ENCODE assay signal across 3 cellular contexts in the genomic region with DNA sequence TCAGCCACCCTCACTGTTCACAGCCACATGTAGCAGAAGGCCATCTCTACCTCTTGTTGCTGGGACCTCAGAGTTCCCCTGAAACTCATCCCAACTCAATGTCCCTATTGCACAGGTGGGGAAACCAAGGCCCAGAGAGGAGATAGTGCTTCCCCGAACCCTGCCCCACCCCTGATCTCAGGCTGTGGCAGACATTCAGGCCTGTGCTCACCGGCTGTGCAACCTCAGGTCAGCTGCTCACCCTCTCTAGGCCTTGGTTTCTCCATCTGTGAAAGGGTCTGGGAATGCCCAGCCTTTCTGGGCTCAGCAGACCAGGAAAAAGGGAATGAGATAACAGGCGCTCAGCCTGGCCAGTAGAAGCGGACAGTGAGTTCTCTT.
A peak's percentile ranks its signal among the peaks of the same experiment; 100 is the strongest.
TF ChIP-seq lines count a peak whose summit lies in the region.

No MANE protein-coding gene starts in this region.

TF ChIP-seq in HCT116, 20 proteins besides CTCF, POLR2A, EP300 and RAD21:
- TF ChIP-seq MAX (IDR thresholded peaks at IDR 0.05) (no peak), CEBPB (IDR thresholded peaks at IDR 0.05; ENCODE audit: low read depth) (no peak), YY1 (IDR thresholded peaks at IDR 0.05; ENCODE audit: extremely low read depth, insufficient replicate concordance, low read depth, low read length) (no peak), CBX3 (IDR thresholded peaks at IDR 0.05; ENCODE audit: low read depth) (no peak), EZH2 (IDR thresholded peaks at IDR 0.05) (no peak), REST (IDR thresholded peaks at IDR 0.05; ENCODE audit: low read depth) (no peak), TCF7L2 (IDR thresholded peaks at IDR 0.05; ENCODE audit: borderline replicate concordance, extremely low read depth, insufficient read depth, insufficient read length) (no peak), FOSL1 (IDR thresholded peaks at IDR 0.05; ENCODE audit: low read depth) (no peak)
- TF ChIP-seq, protein P1, sequence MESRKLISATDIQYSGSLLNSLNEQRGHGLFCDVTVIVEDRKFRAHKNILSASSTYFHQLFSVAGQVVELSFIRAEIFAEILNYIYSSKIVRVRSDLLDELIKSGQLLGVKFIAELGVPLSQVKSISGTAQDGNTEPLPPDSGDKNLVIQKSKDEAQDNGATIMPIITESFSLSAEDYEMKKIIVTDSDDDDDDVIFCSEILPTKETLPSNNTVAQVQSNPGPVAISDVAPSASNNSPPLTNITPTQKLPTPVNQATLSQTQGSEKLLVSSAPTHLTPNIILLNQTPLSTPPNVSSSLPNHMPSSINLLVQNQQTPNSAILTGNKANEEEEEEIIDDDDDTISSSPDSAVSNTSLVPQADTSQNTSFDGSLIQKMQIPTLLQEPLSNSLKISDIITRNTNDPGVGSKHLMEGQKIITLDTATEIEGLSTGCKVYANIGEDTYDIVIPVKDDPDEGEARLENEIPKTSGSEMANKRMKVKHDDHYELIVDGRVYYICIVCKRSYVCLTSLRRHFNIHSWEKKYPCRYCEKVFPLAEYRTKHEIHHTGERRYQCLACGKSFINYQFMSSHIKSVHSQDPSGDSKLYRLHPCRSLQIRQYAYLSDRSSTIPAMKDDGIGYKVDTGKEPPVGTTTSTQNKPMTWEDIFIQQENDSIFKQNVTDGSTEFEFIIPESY (IDR thresholded peaks at IDR 0.05; ENCODE audit: extremely low read depth, insufficient replicate concordance, low read length) = no peak
- TF ChIP-seq, protein P2, sequence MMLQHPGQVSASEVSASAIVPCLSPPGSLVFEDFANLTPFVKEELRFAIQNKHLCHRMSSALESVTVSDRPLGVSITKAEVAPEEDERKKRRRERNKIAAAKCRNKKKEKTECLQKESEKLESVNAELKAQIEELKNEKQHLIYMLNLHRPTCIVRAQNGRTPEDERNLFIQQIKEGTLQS (IDR thresholded peaks at IDR 0.05) = no peak

TF ChIP-seq in K562, 482 proteins besides CTCF, POLR2A, EP300 and RAD21:
- TF ChIP-seq SP1 (CRISPR knock-in tag; IDR thresholded peaks at IDR 0.05) (0 out of 2 replicates have a peak, but pooled peaks have one; percentile 26), FIP1L1 (IDR thresholded peaks at IDR 0.05; ENCODE audit: low read depth, low read length, poor library complexity, severe bottlenecking) (no peak), MAX (CRISPR knock-in tag; IDR thresholded peaks at IDR 0.05) (0 out of 2 replicates have a peak, but pooled peaks have one; percentile 32)

TF ChIP-seq in GM12891, 5 proteins besides CTCF, POLR2A, EP300 and RAD21:
- TF ChIP-seq TAF1 (IDR thresholded peaks at IDR 0.05; ENCODE audit: low read depth, low read length) (no peak), POLR2AphosphoS5 (IDR thresholded peaks at IDR 0.05; ENCODE audit: low read depth, low read length) (no peak), SPI1 (IDR thresholded peaks at IDR 0.05; ENCODE audit: low read depth, low read length) (no peak), POU2F2 (IDR thresholded peaks at IDR 0.05; ENCODE audit: low read depth, low read length) (no peak)
